In the genomic region with DNA sequence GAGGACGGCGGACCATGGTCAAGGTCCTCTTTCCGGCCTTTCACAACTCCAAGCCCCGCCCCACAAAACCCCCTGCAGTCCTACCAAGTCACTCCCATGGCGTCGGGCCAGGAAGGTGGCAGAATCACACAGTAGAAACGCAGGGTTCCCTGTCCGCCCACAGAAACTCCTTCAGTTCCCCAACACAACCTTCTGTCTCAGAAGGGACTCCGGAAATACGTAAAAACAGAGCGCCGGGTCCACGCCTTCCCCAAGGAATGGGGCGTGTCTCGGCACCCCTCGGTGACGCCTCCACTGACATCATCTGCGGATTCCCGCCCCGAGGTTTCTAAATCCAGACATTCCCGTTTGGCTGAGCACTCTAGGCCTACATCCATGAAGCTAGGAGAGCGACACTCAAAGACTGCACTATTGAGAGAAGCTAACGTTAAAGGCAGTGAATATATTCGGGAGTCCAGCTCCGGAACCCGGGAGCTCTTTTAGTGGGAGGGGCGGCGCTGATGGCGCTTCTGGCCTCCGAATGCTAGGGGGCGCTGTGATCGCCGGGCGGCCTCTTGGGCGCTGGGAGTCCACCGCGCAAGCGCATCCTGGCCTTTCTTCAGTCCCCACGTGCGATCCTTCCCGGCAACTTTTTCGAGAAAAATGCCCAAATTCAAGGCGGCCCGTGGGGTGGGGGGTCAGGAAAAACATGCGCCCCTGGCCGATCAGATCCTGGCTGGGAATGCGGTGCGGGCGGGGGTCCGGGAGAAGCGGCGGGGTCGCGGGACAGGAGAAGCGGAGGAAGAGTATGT, we compare ENCODE assay signal across 1 cellular context.
TF ChIP-seq lines count a peak whose summit lies in the region.

A gene with protein sequence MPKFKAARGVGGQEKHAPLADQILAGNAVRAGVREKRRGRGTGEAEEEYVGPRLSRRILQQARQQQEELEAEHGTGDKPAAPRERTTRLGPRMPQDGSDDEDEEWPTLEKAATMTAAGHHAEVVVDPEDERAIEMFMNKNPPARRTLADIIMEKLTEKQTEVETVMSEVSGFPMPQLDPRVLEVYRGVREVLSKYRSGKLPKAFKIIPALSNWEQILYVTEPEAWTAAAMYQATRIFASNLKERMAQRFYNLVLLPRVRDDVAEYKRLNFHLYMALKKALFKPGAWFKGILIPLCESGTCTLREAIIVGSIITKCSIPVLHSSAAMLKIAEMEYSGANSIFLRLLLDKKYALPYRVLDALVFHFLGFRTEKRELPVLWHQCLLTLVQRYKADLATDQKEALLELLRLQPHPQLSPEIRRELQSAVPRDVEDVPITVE (plus strand): TSS at position 579 of the 791 bp plus-strand sequence. CDS start 64 bp downstream, at position 643.
A gene with protein sequence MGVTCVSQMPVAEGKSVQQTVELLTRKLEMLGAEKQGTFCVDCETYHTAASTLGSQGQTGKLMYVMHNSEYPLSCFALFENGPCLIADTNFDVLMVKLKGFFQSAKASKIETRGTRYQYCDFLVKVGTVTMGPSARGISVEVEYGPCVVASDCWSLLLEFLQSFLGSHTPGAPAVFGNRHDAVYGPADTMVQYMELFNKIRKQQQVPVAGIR (minus strand): TSS at position 219 of the 791 bp plus-strand sequence. CDS start 121 bp downstream, at position 98.

TF ChIP-seq in K562, 482 proteins besides CTCF, POLR2A, EP300 and RAD21 (continues in another document):
- TF ChIP-seq, protein P1, sequence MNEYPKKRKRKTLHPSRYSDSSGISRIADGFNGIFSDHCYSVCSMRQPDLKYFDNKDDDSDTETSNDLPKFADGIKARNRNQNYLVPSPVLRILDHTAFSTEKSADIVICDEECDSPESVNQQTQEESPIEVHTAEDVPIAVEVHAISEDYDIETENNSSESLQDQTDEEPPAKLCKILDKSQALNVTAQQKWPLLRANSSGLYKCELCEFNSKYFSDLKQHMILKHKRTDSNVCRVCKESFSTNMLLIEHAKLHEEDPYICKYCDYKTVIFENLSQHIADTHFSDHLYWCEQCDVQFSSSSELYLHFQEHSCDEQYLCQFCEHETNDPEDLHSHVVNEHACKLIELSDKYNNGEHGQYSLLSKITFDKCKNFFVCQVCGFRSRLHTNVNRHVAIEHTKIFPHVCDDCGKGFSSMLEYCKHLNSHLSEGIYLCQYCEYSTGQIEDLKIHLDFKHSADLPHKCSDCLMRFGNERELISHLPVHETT (CRISPR knock-in tag; conservative IDR thresholded peaks at IDR 0.05 in 1 of 2, IDR thresholded peaks at IDR 0.05 in 1 of 2), result peak in 1 of 2 experiments; percentile 75; a peak in 1 of 4 replicates
- TF ChIP-seq TEAD1 (CRISPR knock-in tag; IDR thresholded peaks at IDR 0.05), result peak; percentile 76 to 93
- no peak for TF ChIP-seq BCL6 (CRISPR knock-in tag; IDR thresholded peaks at IDR 0.05)
- TF ChIP-seq PTRF (tag; IDR thresholded peaks at IDR 0.05), result no peak
- TF ChIP-seq, protein P2, sequence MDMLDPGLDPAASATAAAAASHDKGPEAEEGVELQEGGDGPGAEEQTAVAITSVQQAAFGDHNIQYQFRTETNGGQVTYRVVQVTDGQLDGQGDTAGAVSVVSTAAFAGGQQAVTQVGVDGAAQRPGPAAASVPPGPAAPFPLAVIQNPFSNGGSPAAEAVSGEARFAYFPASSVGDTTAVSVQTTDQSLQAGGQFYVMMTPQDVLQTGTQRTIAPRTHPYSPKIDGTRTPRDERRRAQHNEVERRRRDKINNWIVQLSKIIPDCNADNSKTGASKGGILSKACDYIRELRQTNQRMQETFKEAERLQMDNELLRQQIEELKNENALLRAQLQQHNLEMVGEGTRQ (CRISPR knock-in tag; IDR thresholded peaks at IDR 0.05), result 0 out of 2 replicates have a peak, but pooled peaks have one; percentile 17
- TF ChIP-seq, protein P3, sequence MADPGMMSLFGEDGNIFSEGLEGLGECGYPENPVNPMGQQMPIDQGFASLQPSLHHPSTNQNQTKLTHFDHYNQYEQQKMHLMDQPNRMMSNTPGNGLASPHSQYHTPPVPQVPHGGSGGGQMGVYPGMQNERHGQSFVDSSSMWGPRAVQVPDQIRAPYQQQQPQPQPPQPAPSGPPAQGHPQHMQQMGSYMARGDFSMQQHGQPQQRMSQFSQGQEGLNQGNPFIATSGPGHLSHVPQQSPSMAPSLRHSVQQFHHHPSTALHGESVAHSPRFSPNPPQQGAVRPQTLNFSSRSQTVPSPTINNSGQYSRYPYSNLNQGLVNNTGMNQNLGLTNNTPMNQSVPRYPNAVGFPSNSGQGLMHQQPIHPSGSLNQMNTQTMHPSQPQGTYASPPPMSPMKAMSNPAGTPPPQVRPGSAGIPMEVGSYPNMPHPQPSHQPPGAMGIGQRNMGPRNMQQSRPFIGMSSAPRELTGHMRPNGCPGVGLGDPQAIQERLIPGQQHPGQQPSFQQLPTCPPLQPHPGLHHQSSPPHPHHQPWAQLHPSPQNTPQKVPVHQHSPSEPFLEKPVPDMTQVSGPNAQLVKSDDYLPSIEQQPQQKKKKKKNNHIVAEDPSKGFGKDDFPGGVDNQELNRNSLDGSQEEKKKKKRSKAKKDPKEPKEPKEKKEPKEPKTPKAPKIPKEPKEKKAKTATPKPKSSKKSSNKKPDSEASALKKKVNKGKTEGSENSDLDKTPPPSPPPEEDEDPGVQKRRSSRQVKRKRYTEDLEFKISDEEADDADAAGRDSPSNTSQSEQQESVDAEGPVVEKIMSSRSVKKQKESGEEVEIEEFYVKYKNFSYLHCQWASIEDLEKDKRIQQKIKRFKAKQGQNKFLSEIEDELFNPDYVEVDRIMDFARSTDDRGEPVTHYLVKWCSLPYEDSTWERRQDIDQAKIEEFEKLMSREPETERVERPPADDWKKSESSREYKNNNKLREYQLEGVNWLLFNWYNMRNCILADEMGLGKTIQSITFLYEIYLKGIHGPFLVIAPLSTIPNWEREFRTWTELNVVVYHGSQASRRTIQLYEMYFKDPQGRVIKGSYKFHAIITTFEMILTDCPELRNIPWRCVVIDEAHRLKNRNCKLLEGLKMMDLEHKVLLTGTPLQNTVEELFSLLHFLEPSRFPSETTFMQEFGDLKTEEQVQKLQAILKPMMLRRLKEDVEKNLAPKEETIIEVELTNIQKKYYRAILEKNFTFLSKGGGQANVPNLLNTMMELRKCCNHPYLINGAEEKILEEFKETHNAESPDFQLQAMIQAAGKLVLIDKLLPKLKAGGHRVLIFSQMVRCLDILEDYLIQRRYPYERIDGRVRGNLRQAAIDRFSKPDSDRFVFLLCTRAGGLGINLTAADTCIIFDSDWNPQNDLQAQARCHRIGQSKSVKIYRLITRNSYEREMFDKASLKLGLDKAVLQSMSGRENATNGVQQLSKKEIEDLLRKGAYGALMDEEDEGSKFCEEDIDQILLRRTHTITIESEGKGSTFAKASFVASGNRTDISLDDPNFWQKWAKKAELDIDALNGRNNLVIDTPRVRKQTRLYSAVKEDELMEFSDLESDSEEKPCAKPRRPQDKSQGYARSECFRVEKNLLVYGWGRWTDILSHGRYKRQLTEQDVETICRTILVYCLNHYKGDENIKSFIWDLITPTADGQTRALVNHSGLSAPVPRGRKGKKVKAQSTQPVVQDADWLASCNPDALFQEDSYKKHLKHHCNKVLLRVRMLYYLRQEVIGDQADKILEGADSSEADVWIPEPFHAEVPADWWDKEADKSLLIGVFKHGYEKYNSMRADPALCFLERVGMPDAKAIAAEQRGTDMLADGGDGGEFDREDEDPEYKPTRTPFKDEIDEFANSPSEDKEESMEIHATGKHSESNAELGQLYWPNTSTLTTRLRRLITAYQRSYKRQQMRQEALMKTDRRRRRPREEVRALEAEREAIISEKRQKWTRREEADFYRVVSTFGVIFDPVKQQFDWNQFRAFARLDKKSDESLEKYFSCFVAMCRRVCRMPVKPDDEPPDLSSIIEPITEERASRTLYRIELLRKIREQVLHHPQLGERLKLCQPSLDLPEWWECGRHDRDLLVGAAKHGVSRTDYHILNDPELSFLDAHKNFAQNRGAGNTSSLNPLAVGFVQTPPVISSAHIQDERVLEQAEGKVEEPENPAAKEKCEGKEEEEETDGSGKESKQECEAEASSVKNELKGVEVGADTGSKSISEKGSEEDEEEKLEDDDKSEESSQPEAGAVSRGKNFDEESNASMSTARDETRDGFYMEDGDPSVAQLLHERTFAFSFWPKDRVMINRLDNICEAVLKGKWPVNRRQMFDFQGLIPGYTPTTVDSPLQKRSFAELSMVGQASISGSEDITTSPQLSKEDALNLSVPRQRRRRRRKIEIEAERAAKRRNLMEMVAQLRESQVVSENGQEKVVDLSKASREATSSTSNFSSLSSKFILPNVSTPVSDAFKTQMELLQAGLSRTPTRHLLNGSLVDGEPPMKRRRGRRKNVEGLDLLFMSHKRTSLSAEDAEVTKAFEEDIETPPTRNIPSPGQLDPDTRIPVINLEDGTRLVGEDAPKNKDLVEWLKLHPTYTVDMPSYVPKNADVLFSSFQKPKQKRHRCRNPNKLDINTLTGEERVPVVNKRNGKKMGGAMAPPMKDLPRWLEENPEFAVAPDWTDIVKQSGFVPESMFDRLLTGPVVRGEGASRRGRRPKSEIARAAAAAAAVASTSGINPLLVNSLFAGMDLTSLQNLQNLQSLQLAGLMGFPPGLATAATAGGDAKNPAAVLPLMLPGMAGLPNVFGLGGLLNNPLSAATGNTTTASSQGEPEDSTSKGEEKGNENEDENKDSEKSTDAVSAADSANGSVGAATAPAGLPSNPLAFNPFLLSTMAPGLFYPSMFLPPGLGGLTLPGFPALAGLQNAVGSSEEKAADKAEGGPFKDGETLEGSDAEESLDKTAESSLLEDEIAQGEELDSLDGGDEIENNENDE (IDR thresholded peaks at IDR 0.05; ENCODE audit: low read depth, low read length), result no peak
- TF ChIP-seq ZNF263 (CRISPR knock-in tag; IDR thresholded peaks at IDR 0.05; ENCODE audit: borderline replicate concordance), result 0 out of 2 replicates have a peak, but pooled peaks have one; percentile 31
- TF ChIP-seq BDP1 (IDR thresholded peaks at IDR 0.05; ENCODE audit: insufficient read depth, insufficient read length), result no peak
- TF ChIP-seq, protein P4, sequence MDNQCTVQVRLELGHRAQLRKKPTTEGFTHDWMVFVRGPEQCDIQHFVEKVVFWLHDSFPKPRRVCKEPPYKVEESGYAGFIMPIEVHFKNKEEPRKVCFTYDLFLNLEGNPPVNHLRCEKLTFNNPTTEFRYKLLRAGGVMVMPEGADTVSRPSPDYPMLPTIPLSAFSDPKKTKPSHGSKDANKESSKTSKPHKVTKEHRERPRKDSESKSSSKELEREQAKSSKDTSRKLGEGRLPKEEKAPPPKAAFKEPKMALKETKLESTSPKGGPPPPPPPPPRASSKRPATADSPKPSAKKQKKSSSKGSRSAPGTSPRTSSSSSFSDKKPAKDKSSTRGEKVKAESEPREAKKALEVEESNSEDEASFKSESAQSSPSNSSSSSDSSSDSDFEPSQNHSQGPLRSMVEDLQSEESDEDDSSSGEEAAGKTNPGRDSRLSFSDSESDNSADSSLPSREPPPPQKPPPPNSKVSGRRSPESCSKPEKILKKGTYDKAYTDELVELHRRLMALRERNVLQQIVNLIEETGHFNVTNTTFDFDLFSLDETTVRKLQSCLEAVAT (IDR thresholded peaks at IDR 0.05), result peak in 1 of 2 experiments; percentile 17; a peak in 2 of 4 replicates
- peak; percentile 89 for TF ChIP-seq CEBPB (tag; IDR thresholded peaks at IDR 0.05)
- no peak; the same call in 1 of the 2 replicates for TF ChIP-seq ZNF436 (CRISPR knock-in tag; IDR thresholded peaks at IDR 0.05)
- no peak for TF ChIP-seq CCAR2 (IDR thresholded peaks at IDR 0.05; ENCODE audit: low read depth, low read length)
- no peak for TF ChIP-seq ZNF785 (CRISPR knock-in tag; IDR thresholded peaks at IDR 0.05)
- TF ChIP-seq, protein P5, sequence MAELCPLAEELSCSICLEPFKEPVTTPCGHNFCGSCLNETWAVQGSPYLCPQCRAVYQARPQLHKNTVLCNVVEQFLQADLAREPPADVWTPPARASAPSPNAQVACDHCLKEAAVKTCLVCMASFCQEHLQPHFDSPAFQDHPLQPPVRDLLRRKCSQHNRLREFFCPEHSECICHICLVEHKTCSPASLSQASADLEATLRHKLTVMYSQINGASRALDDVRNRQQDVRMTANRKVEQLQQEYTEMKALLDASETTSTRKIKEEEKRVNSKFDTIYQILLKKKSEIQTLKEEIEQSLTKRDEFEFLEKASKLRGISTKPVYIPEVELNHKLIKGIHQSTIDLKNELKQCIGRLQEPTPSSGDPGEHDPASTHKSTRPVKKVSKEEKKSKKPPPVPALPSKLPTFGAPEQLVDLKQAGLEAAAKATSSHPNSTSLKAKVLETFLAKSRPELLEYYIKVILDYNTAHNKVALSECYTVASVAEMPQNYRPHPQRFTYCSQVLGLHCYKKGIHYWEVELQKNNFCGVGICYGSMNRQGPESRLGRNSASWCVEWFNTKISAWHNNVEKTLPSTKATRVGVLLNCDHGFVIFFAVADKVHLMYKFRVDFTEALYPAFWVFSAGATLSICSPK (IDR thresholded peaks at IDR 0.05; ENCODE audit: borderline replicate concordance), result no peak
- TF ChIP-seq HLTF (IDR thresholded peaks at IDR 0.05), result peak; percentile 72
- TF ChIP-seq HNRNPH1 (optimal IDR thresholded peaks at IDR 0.05; ENCODE audit: low read depth, low read length), result no peak
- 0 out of 2 replicates have a peak, but pooled peaks have one; percentile 60 for TF ChIP-seq NFRKB (IDR thresholded peaks at IDR 0.05; ENCODE audit: low read depth)
- no peak for TF ChIP-seq SIRT6 (IDR thresholded peaks at IDR 0.05; ENCODE audit: low read depth, low read length)
